ENCODE assay signal across 9 cellular contexts in genomic region chrX:72621163-72621562, GRCh38. TPM values are rescaled to one million over a fixed set of nuclear protein-coding genes. Genes with fewer than 3 reads are reported as not detected.
DNase-seq lines count a peak whose midpoint lies in the region; ATAC-seq, FAIRE-seq and TF ChIP-seq lines count a peak whose summit lies in the region.
"Had no signal": no experiment of that assay in that cellular context is flagged by ENCODE, and none has a peak within 500 bp of the region (broad histone marks: within the 10 kb centered on the region; RNA-seq: fewer than 3 reads in every experiment).

No MANE protein-coding gene starts in this region.

- no peak for TF ChIP-seq CTCF in activated CD8-positive, alpha-beta T cell treated with anti-CD3 and anti-CD28 coated beads for 36 hours (IDR thresholded peaks at IDR 0.05)
- no peak for TF ChIP-seq CTCF in endothelial cell of umbilical vein (IDR thresholded peaks at IDR 0.05; ENCODE audit: extremely low read depth in 1 of 2, insufficient read depth in 1 of 2, low read depth in 1 of 2, low read length in 2 of 2)
- no peak for TF ChIP-seq CTCF in tibial artery (IDR thresholded peaks at IDR 0.05)

- H3K27me3 Mint-ChIP-seq in activated CD8-positive, alpha-beta T cell treated with anti-CD3 and anti-CD28 coated beads for 36 hours, result no peaks in the 10 kb centered on the region
- no peaks in the 10 kb centered on the region for H3K27me3 Mint-ChIP-seq in activated CD8-positive, alpha-beta T cell treated with anti-CD3 and anti-CD28 coated beads, Interleukin-2, amount 10 ng/mL, durations not matched to agents 7 days and 5 days (ENCODE audit: low read depth)

- POLR2A ChIA-PET in activated CD8-positive, alpha-beta T cell treated with anti-CD3 and anti-CD28 coated beads for 36 hours (lab: Charles Lee), result interaction anchor here (1.0 to 1.2 kb wide), 2 partner anchors 49 to 92 kb away, joined by 3 read pairs; partner anchors contain the start of gene HDAC8
- POLR2A ChIA-PET in activated CD8-positive, alpha-beta T cell treated with anti-CD3 and anti-CD28 coated beads, Interleukin-2, amount 10 ng/mL, durations not matched to agents 7 days and 5 days (lab: Charles Lee), result no interaction called here
- POLR2A ChIA-PET in endothelial cell of umbilical vein (lab: Charles Lee), result no interaction called here

- no peak for FAIRE-seq in endothelial cell of umbilical vein (lab: Jason Lieb, UNC)

- intact Hi-C loops in activated CD8-positive, alpha-beta T cell treated with anti-CD3 and anti-CD28 coated beads for 36 hours (cut with micrococcal nuclease), result no loop called here
- intact Hi-C loops in endothelial cell of umbilical vein (cut with micrococcal nuclease), result loop anchor here (5.0 kb wide), 2 partner anchors 49 to 91 kb away; partner anchors contain the start of genes HDAC8 and PHKA1
- intact Hi-C loops in tibial artery (cut with DNase I; ENCODE audit: low total_unique reads), result no loop called here

- peak overlapping the region; percentile 95 for H3K27ac Mint-ChIP-seq in activated CD8-positive, alpha-beta T cell treated with anti-CD3 and anti-CD28 coated beads for 36 hours
- no peak overlapping the region for H3K27ac Mint-ChIP-seq in activated CD8-positive, alpha-beta T cell treated with anti-CD3 and anti-CD28 coated beads, Interleukin-2, amount 10 ng/mL, durations not matched to agents 7 days and 5 days

- H3K36me3 ChIP-seq in endothelial cell of umbilical vein (ENCODE audit: control insufficient read depth in 2 of 2, extremely low read depth in 1 of 2, insufficient read depth in 2 of 2, low read length in 2 of 2) (no peaks in the 10 kb centered on the region), tibial artery (no peaks in the 10 kb centered on the region)

- CTCF ChIA-PET in activated CD8-positive, alpha-beta T cell treated with anti-CD3 and anti-CD28 coated beads for 36 hours (lab: Charles Lee), result interaction anchor here (1.6 kb wide), 1 partner anchor 48 kb away, joined by 4 read pairs; the partner anchor contains the start of gene HDAC8
- CTCF ChIA-PET in activated CD8-positive, alpha-beta T cell treated with anti-CD3 and anti-CD28 coated beads, Interleukin-2, amount 10 ng/mL, durations not matched to agents 7 days and 5 days (lab: Charles Lee), result no interaction called here
- CTCF ChIA-PET in endothelial cell of umbilical vein (lab: Charles Lee), result no interaction called here

- H3K9me3 ChIP-seq in endothelial cell of umbilical vein (replicated peaks; ENCODE audit: control insufficient read depth, insufficient read depth, low read length), result no peaks in the 10 kb centered on the region
- no peaks in the 10 kb centered on the region for H3K9me3 ChIP-seq in tibial artery

- H3K9ac ChIP-seq in endothelial cell of umbilical vein (replicated peaks; ENCODE audit: extremely low read depth, insufficient read depth, low read length), result peak overlapping the region; percentile 56

- H3K27ac ChIP-seq in endothelial cell of umbilical vein (ENCODE audit: insufficient read depth, low read depth, low read length) (peak overlapping the region; percentile 88), tibial artery (peak overlapping the region; percentile 71 to 76)

- H3K27me3 ChIP-seq in endothelial cell of umbilical vein (ENCODE audit: control insufficient read depth in 2 of 2, insufficient read depth in 2 of 2, low read length in 2 of 2), result no peaks in the 10 kb centered on the region
- no peaks in the 10 kb centered on the region for H3K27me3 ChIP-seq in tibial artery

- no peaks in the 10 kb centered on the region for H3K79me2 ChIP-seq in endothelial cell of umbilical vein (ENCODE audit: control insufficient read depth, insufficient read depth, low read length)

- peak; percentile 1 for DNase-seq in activated CD8-positive, alpha-beta T cell treated with anti-CD3 and anti-CD28 coated beads for 36 hours
- DNase-seq in activated CD8-positive, alpha-beta T cell treated with anti-CD3 and anti-CD28 coated beads, Interleukin-2, amount 10 ng/mL, durations not matched to agents 7 days and 5 days, result no peak
- DNase-seq in HT1080 (ENCODE audit: low read depth) (peak; percentile 10), endothelial cell of umbilical vein (ENCODE audit: low read depth, low spot score) (no peak), tibial artery (no peak), NCI-H1436 treated with DMSO at 0.1 percent for 48 hours (lab: John Stamatoyannopoulos, UW) (no peak), occipital lobe (lab: John Stamatoyannopoulos, UW) (no peak)
- DNase-seq: NCI-H1417 had no signal

- H3K36me3 Mint-ChIP-seq in activated CD8-positive, alpha-beta T cell treated with anti-CD3 and anti-CD28 coated beads for 36 hours (ENCODE audit: low read depth), result peaks cover 20% of the 10 kb centered on the region
- H3K36me3 Mint-ChIP-seq in activated CD8-positive, alpha-beta T cell treated with anti-CD3 and anti-CD28 coated beads, Interleukin-2, amount 10 ng/mL, durations not matched to agents 7 days and 5 days (ENCODE audit: low read depth), result peaks cover 3% of the 10 kb centered on the region

- peak overlapping the region; percentile 49 for H3K4me3 Mint-ChIP-seq in activated CD8-positive, alpha-beta T cell treated with anti-CD3 and anti-CD28 coated beads for 36 hours
- H3K4me3 Mint-ChIP-seq in activated CD8-positive, alpha-beta T cell treated with anti-CD3 and anti-CD28 coated beads, Interleukin-2, amount 10 ng/mL, durations not matched to agents 7 days and 5 days, result no peak overlapping the region

- peaks cover 28% of the 10 kb centered on the region for H3K4me1 Mint-ChIP-seq in activated CD8-positive, alpha-beta T cell treated with anti-CD3 and anti-CD28 coated beads for 36 hours (ENCODE audit: low read depth)
- peaks cover 13% of the 10 kb centered on the region for H3K4me1 Mint-ChIP-seq in activated CD8-positive, alpha-beta T cell treated with anti-CD3 and anti-CD28 coated beads, Interleukin-2, amount 10 ng/mL, durations not matched to agents 7 days and 5 days (ENCODE audit: low read depth)

- H3K4me1 ChIP-seq in endothelial cell of umbilical vein (ENCODE audit: control insufficient read depth, extremely low read depth, insufficient read depth, low read length) (peaks cover 31% of the 10 kb centered on the region), tibial artery (peaks cover 0 to 27% (median 0%) of the 10 kb centered on the region in 4 donors)

- TSS peak; percentile 74 for BruUV-seq in endothelial cell of umbilical vein (replicated peaks; lab: Mats Ljungman, UMichigan)

- no peaks in the 10 kb centered on the region for H4K20me1 ChIP-seq in endothelial cell of umbilical vein (replicated peaks; ENCODE audit: control insufficient read depth, extremely low read depth, insufficient read depth, low read length)

- peaks cover 2% of the 10 kb centered on the region for H3K9me3 Mint-ChIP-seq in activated CD8-positive, alpha-beta T cell treated with anti-CD3 and anti-CD28 coated beads for 36 hours
- no peaks in the 10 kb centered on the region for H3K9me3 Mint-ChIP-seq in activated CD8-positive, alpha-beta T cell treated with anti-CD3 and anti-CD28 coated beads, Interleukin-2, amount 10 ng/mL, durations not matched to agents 7 days and 5 days (ENCODE audit: insufficient read depth)

- TF ChIP-seq POLR2A in endothelial cell of umbilical vein (IDR thresholded peaks at IDR 0.05; ENCODE audit: low read depth, low read length), result no peak

- peak overlapping the region; percentile 74 for H3K4me2 ChIP-seq in endothelial cell of umbilical vein (ENCODE audit: insufficient read depth, low read length)

- H3K4me3 ChIP-seq in endothelial cell of umbilical vein (replicated peaks in 1 of 3; ENCODE audit: insufficient read depth in 1 of 3, low read depth in 1 of 3, low read length in 3 of 3), result peak overlapping the region in 1 of 3 experiments; percentile 33
- no peak overlapping the region for H3K4me3 ChIP-seq in tibial artery

- dilution Hi-C loops in endothelial cell of umbilical vein (cut with MboI; ENCODE audit: extremely low pct_ligation_motif_present, low sequenced_read_pairs), result no loop called here

- no peaks in the 10 kb centered on the region for H3K9me1 ChIP-seq in endothelial cell of umbilical vein (replicated peaks; ENCODE audit: control insufficient read depth, extremely low read depth, insufficient read depth, low read length)

- H2AFZ ChIP-seq in endothelial cell of umbilical vein (ENCODE audit: low read depth, low read length), result no peak overlapping the region

- ATAC-seq in activated CD8-positive, alpha-beta T cell treated with anti-CD3 and anti-CD28 coated beads for 36 hours, result peak; percentile 28
- ATAC-seq in activated CD8-positive, alpha-beta T cell treated with anti-CD3 and anti-CD28 coated beads, Interleukin-2, amount 10 ng/mL, durations not matched to agents 7 days and 5 days, result no peak
- ATAC-seq in GM19395 (IDR thresholded peaks at IDR 0.05; ENCODE audit: unreplicated experiment), result no peak

TF ChIP-seq in endothelial cell of umbilical vein, 7 proteins besides CTCF, POLR2A, EP300 and RAD21 (continues in another document):
- no peak for TF ChIP-seq EZH2 (IDR thresholded peaks at IDR 0.05; ENCODE audit: borderline replicate concordance, low read depth, low read length, severe bottlenecking)
- TF ChIP-seq POLR2AphosphoS5 (IDR thresholded peaks at IDR 0.05; ENCODE audit: insufficient read depth, low read depth, low read length), result no peak
- no peak for TF ChIP-seq FOS (IDR thresholded peaks at IDR 0.05; ENCODE audit: borderline replicate concordance, insufficient read depth, low read length)
- TF ChIP-seq GATA2 (IDR thresholded peaks at IDR 0.05; ENCODE audit: insufficient read depth, insufficient read length, low read depth, low read length), result no peak
- no peak for TF ChIP-seq MYC (IDR thresholded peaks at IDR 0.05; ENCODE audit: low read depth, low read length)

RNA-seq across cellular contexts. Expression of gene HDAC8, which starts 48.5 kb away (rescaled TPM):
- total RNA-seq in activated CD8-positive, alpha-beta T cell treated with anti-CD3 and anti-CD28 coated beads for 36 hours, result 10 to 100 TPM; 14.6 to 17.8 TPM
- 10 to 100 TPM; 23.6 to 23.8 TPM for total RNA-seq in activated CD8-positive, alpha-beta T cell treated with anti-CD3 and anti-CD28 coated beads, Interleukin-2, amount 10 ng/mL, durations not matched to agents 7 days and 5 days
- total RNA-seq in HT1080 (2014; rRNA removed; shearing (Covaris generic)), result 27.0 and 34.3 TPM in 2 replicates
- 17.3 and 18.0 TPM in 2 replicates for polyA plus RNA-seq in HT1080 (2015; cell fraction: cytosol; rRNA removed)
- polyA plus RNA-seq in HT1080 (2015; cell fraction: nucleus; rRNA removed), result 11.0 and 14.1 TPM in 2 replicates
- total RNA-seq in endothelial cell of umbilical vein, result 37.2 and 38.9 TPM in 2 replicates
- polyA plus RNA-seq in endothelial cell of umbilical vein, result 15.2 and 17.6 TPM in 2 replicates
- 20.3 and 23.6 TPM in 2 replicates for polyA plus RNA-seq in endothelial cell of umbilical vein (2011; cell fraction: cytosol; rRNA removed)
- polyA plus RNA-seq in endothelial cell of umbilical vein (2011; cell fraction: nucleus; rRNA removed), result 43.4 and 46.0 TPM in 2 replicates
- polyA plus RNA-seq in endothelial cell of umbilical vein (2012), result 23.4 and 31.6 TPM in 2 replicates
- polyA minus RNA-seq in endothelial cell of umbilical vein, result 50.6 and 61.3 TPM in 2 replicates
- polyA minus RNA-seq in endothelial cell of umbilical vein (2011; cell fraction: cytosol; rRNA and poly(A)+ RNA removed), result 18.2 TPM
- 117 and 157 TPM in 2 replicates for polyA minus RNA-seq in endothelial cell of umbilical vein (2011; cell fraction: nucleus; rRNA and poly(A)+ RNA removed)
- 37.7 TPM for total RNA-seq in occipital lobe

Comparison
In these comparisons a context has a peak if more than half of its experiments do, and no peak if none do; other contexts are left out.
1. DNase-seq: peak in activated CD8-positive, alpha-beta T cell treated with anti-CD3 and anti-CD28 coated beads for 36 hours (single experiment) and HT1080 (single experiment); none in activated CD8-positive, alpha-beta T cell treated with anti-CD3 and anti-CD28 coated beads, Interleukin-2, amount 10 ng/mL, durations not matched to agents 7 days and 5 days (single experiment), endothelial cell of umbilical vein (single experiment), tibial artery (0 of 2), NCI-H1436 treated with DMSO at 0.1 percent for 48 hours (single experiment) and occipital lobe (single experiment).